In genomic region chr9:98101868-98102273, GRCh38 we compare ENCODE assay signal across 9 cellular contexts. TPM values are rescaled to one million over a fixed set of nuclear protein-coding genes. Genes with fewer than 3 reads are reported as not detected.
DNase-seq lines count a peak whose midpoint lies in the region; ATAC-seq and TF ChIP-seq lines count a peak whose summit lies in the region.
"Had no signal": no experiment of that assay in that cellular context is flagged by ENCODE, and none has a peak within 500 bp of the region (broad histone marks: within the 10 kb centered on the region; RNA-seq: fewer than 3 reads in every experiment).

No MANE protein-coding gene starts in this region.

- H3K27ac ChIP-seq in SU-DHL-6 (ENCODE audit: low read depth, low read length) (peak overlapping the region; percentile 85), psoas muscle (no peak overlapping the region)

- intact Hi-C loops in psoas muscle (cut with DNase I) (loop anchor here in 1 of 2 donors (1.0 kb wide), 1 partner anchor 16 kb away; no protein-coding TSS in a partner anchor), lower leg skin (cut with DNase I; ENCODE audit: low total_unique reads) (no loop called here)

- peak overlapping the region; percentile 12; the same call in 1 of the 2 replicates for H3K9ac ChIP-seq in SU-DHL-6 (ENCODE audit: low read length)

- H3K4me3 ChIP-seq in SU-DHL-6 (ENCODE audit: insufficient read depth, low read length, poor library complexity, severe bottlenecking) (peak overlapping the region; percentile 20), psoas muscle (no peak overlapping the region), lower leg skin (ENCODE audit: low read depth, poor library complexity, severe bottlenecking) (no peak overlapping the region)

- no peaks in the 10 kb centered on the region for H3K9me3 ChIP-seq in SU-DHL-6 (ENCODE audit: insufficient read depth, low read length)
- no peaks in the 10 kb centered on the region for H3K9me3 ChIP-seq in psoas muscle

- H3K4me3 Mint-ChIP-seq in activated naive CD8-positive, alpha-beta T cell, result peak overlapping the region; percentile 42

- H3K9me3 Mint-ChIP-seq in activated naive CD8-positive, alpha-beta T cell (ENCODE audit: low read depth), result no peaks in the 10 kb centered on the region

- no peak for TF ChIP-seq POLR2A in lower leg skin (IDR thresholded peaks at IDR 0.05)

- H3K27me3 Mint-ChIP-seq in activated naive CD8-positive, alpha-beta T cell, result no peaks in the 10 kb centered on the region

- H4K20me1 ChIP-seq in SU-DHL-6 (ENCODE audit: low read depth, low read length), result no peaks in the 10 kb centered on the region

- H3K4me1 Mint-ChIP-seq in activated naive CD8-positive, alpha-beta T cell (ENCODE audit: low read depth), result peaks cover 86% of the 10 kb centered on the region

- H3K79me2 ChIP-seq in SU-DHL-6 (ENCODE audit: insufficient read depth, low read length), result no peaks in the 10 kb centered on the region

- peak overlapping the region; percentile 47 for H3K4me2 ChIP-seq in SU-DHL-6 (ENCODE audit: low read depth, low read length, poor library complexity, severe bottlenecking)

- H3K36me3 ChIP-seq in SU-DHL-6 (ENCODE audit: low read length) (no peaks in the 10 kb centered on the region), psoas muscle (ENCODE audit: insufficient read depth in 1 of 2, low read depth in 1 of 2) (no peaks in the 10 kb centered on the region)

- no peaks in the 10 kb centered on the region for H3K4me1 ChIP-seq in psoas muscle

- peaks cover 38% of the 10 kb centered on the region for H3F3A ChIP-seq in SU-DHL-6 (ENCODE audit: insufficient read depth)

- DNase-seq in CD1c-positive myeloid dendritic cell (ENCODE audit: extremely low spot score) (peak; percentile 70), psoas muscle (no peak), lower leg skin (ENCODE audit: low spot score in 2 of 2) (no peak)
- peak in 2 of 3 donors; percentile 63 to 69 for DNase-seq in stimulated activated CD4-positive, alpha-beta T cell treated with anti-CD3 and anti-CD28 coated beads, TNF-alpha, amount 100 ng/mL, for 1 hour (ENCODE audit: low read depth in 3 of 3, low spot score in 1 of 3)

- no peaks in the 10 kb centered on the region for H3K27me3 ChIP-seq in SU-DHL-6 (ENCODE audit: low read length)
- no peaks in the 10 kb centered on the region for H3K27me3 ChIP-seq in psoas muscle (ENCODE audit: insufficient read depth in 3 of 3, low read length in 2 of 3)
- H3K27me3 ChIP-seq: dorsolateral prefrontal cortex had no signal

- ATAC-seq in GM19351 (IDR thresholded peaks at IDR 0.05; ENCODE audit: unreplicated experiment), result peak; percentile 99
- ATAC-seq in HG03378 (IDR thresholded peaks at IDR 0.05; ENCODE audit: unreplicated experiment), result peak; percentile 95
- no peak for ATAC-seq in psoas muscle

- 34 to 47% (median 39%) methylated on average over 6 of the region's 6 CpGs for WGBS in psoas muscle, 3 donors
- 15 to 47% methylated on average over 6 of the region's 6 CpGs for WGBS in lower leg skin, 2 donors

- peaks cover 13% of the 10 kb centered on the region for H3K36me3 Mint-ChIP-seq in activated naive CD8-positive, alpha-beta T cell

- no peaks in the 10 kb centered on the region for H3K9me2 ChIP-seq in SU-DHL-6 (replicated peaks; ENCODE audit: insufficient read depth, low read length)

- peak overlapping the region; percentile 90 for H3K27ac Mint-ChIP-seq in activated naive CD8-positive, alpha-beta T cell

- TF ChIP-seq CTCF in SU-DHL-6 (IDR thresholded peaks at IDR 0.05; ENCODE audit: insufficient read depth, low read length, poor library complexity, severe bottlenecking) (no peak), psoas muscle (IDR thresholded peaks at IDR 0.05) (no peak), lower leg skin (IDR thresholded peaks at IDR 0.05) (no peak)

- H2AFZ ChIP-seq in SU-DHL-6 (ENCODE audit: low read depth, low read length, severe bottlenecking), result no peak overlapping the region

RNA-seq across cellular contexts. Expression of gene TRIM14, which starts 17.2 kb away (rescaled TPM):
- total RNA-seq in psoas muscle (1 to 10 TPM in 3 of 4 donors, under 1 TPM in 1; 0.79 to 2.5 (median 1.9) TPM), lower leg skin (10 to 100 TPM; 12.0 to 17.5 (median 16.3) TPM)
- under 1 TPM; 0.13 to 0.70 (median 0.38) TPM for polyA plus RNA-seq in psoas muscle

RNA-seq across cellular contexts. Expression of gene NANS, which starts 45.3 kb away (rescaled TPM):
- total RNA-seq in psoas muscle (10 to 100 TPM; 21.1 to 53.8 (median 26.5) TPM), lower leg skin (10 to 100 TPM; 26.5 to 46.0 (median 40.5) TPM)
- 100 to 1,000 TPM in 1 of 3 donors, 10 to 100 TPM in 2; 33.2 to 168 (median 48.9) TPM for polyA plus RNA-seq in psoas muscle

Comparison
In these comparisons a context has a peak if more than half of its experiments do, and no peak if none do; other contexts are left out.
1. DNase-seq: peak in CD1c-positive myeloid dendritic cell (single experiment) and stimulated activated CD4-positive, alpha-beta T cell treated with anti-CD3 and anti-CD28 coated beads, TNF-alpha, amount 100 ng/mL, for 1 hour (2 of 3); none in psoas muscle (0 of 2) and lower leg skin (0 of 2).
2. ATAC-seq: peak in GM19351 (single experiment) and HG03378 (single experiment); none in psoas muscle (0 of 4).